Comparison of ENCODE assay signal across 27 cellular contexts in the genomic region with DNA sequence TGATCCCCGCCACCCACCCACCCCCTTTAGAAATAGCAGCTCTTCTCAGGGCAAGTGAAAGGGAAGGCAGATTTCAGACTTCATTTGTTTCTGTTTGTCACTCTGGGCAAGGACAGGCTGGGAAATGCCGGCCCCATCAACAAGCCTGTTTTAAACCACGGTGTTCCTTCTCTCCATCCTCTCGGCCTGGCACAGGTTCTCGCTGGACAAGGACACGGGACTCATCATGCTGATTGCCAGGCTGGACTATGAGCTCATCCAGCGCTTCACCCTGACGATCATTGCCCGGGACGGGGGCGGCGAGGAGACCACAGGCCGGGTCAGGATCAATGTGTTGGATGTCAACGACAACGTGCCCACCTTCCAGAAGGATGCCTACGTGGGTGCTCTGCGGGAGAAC. TPM values are rescaled to one million over a fixed set of nuclear protein-coding genes. Genes with fewer than 3 reads are reported as not detected.
DNase-seq lines count a peak whose midpoint lies in the region; ATAC-seq, FAIRE-seq and TF ChIP-seq lines count a peak whose summit lies in the region.
"Had no signal": no experiment of that assay in that cellular context is flagged by ENCODE, and none has a peak within 500 bp of the region (broad histone marks: within the 10 kb centered on the region; RNA-seq: fewer than 3 reads in every experiment).

No MANE protein-coding gene starts in this region.

- H3K4me2 ChIP-seq in H1 (ENCODE audit: insufficient read depth in 1 of 2, low read depth in 2 of 2, low read length in 2 of 2) (no peak overlapping the region), neuronal stem cell (ENCODE audit: insufficient read depth, low read length, poor library complexity, severe bottlenecking) (no peak overlapping the region)
- H3K4me2 ChIP-seq: A549 had no signal

- no peak for FAIRE-seq in H1 (lab: Jason Lieb, UNC)
- FAIRE-seq: A549, D721Med, G401.6, GM12891, GM19239 had no signal

- no peaks in the 10 kb centered on the region for H3K79me1 ChIP-seq in H1 (ENCODE audit: low read depth, low read length)
- H3K79me1 ChIP-seq in neuronal stem cell (ENCODE audit: low read depth, low read length) = no peaks in the 10 kb centered on the region

- no peaks in the 10 kb centered on the region for H3K79me2 ChIP-seq in H1 (ENCODE audit: control insufficient read depth in 1 of 2, insufficient read depth in 2 of 2, low read length in 2 of 2)

- H2BK12ac ChIP-seq in H1 (ENCODE audit: low read depth, low read length) = no peak overlapping the region
- H2BK12ac ChIP-seq in neuronal stem cell (ENCODE audit: low read length) = no peak overlapping the region

- intact Hi-C loops in body of pancreas (cut with DNase I) = no loop called here

- no peaks in the 10 kb centered on the region for H3K27me3 ChIP-seq in H1 (replicated peaks in 1 of 4; ENCODE audit: control insufficient read depth in 3 of 4, extremely low read depth in 1 of 4, insufficient read depth in 3 of 4, low read length in 3 of 4)
- H3K27me3 ChIP-seq in neuronal stem cell (ENCODE audit: control insufficient read depth in 3 of 3, insufficient read depth in 3 of 3, low read depth in 1 of 3, low read length in 3 of 3) = peaks cover 0 to 16% (median 0%) of the 10 kb centered on the region in 3 experiments
- no peaks in the 10 kb centered on the region for H3K27me3 ChIP-seq in body of pancreas
- H3K27me3 ChIP-seq: BLaER1 treated with 17β-estradiol and CSF1 and Interleukin-3, amounts not matched to agents 10 nM and 100 nM had no signal

- no peaks in the 10 kb centered on the region for H3K9me3 ChIP-seq in H1 (ENCODE audit: insufficient read depth in 2 of 2, low read depth in 1 of 2, low read length in 1 of 2)
- no peaks in the 10 kb centered on the region for H3K9me3 ChIP-seq in neuronal stem cell (replicated peaks in 1 of 2; ENCODE audit: control insufficient read depth in 2 of 2, insufficient read depth in 1 of 2, low read depth in 1 of 2, low read length in 2 of 2)
- H3K9me3 ChIP-seq in body of pancreas = no peaks in the 10 kb centered on the region
- H3K9me3 ChIP-seq: A549; BLaER1 treated with 17β-estradiol and CSF1 and Interleukin-3, amounts not matched to agents 10 nM and 100 nM; Caco-2 had no signal

- CTCF ChIA-PET in H1 (lab: Charles Lee; ENCODE audit: partially characterized antibody) = interaction anchor here (1.0 to 6.6 kb wide), 8 partner anchors 18 to 365 kb away, joined by 3 to 52 read pairs (median 4); a partner anchor contains a TSS

- H3K4me3 ChIP-seq in H1 (ENCODE audit: extremely low read depth in 1 of 4, insufficient read depth in 2 of 4, low read depth in 3 of 4, low read length in 4 of 4) (no peak overlapping the region), neuronal stem cell (ENCODE audit: low read length in 2 of 2) (peak overlapping the region in 1 of 2 donors; percentile 21), body of pancreas (no peak overlapping the region)
- H3K4me3 ChIP-seq: A549; BLaER1 treated with 17β-estradiol and CSF1 and Interleukin-3, amounts not matched to agents 10 nM and 100 nM had no signal

- no peak overlapping the region for H3K23ac ChIP-seq in H1 (ENCODE audit: insufficient read length)
- no peak overlapping the region for H3K23ac ChIP-seq in neuronal stem cell (ENCODE audit: low read depth, low read length, poor library complexity)

- no peak overlapping the region for H3K18ac ChIP-seq in H1 (ENCODE audit: extremely low read depth, low read length)
- no peak overlapping the region for H3K18ac ChIP-seq in neuronal stem cell (ENCODE audit: low read length)

- no peak overlapping the region for H2AK5ac ChIP-seq in H1 (ENCODE audit: low read depth, low read length)
- no peak overlapping the region for H2AK5ac ChIP-seq in neuronal stem cell (ENCODE audit: low read depth, low read length)

- H3K56ac ChIP-seq in H1 (replicated peaks; ENCODE audit: insufficient read length, low read depth, low read length) = no peak overlapping the region

- H3K23me2 ChIP-seq in H1 (ENCODE audit: low read depth, low read length) = no peaks in the 10 kb centered on the region

- TF ChIP-seq EP300 in H1 (IDR thresholded peaks at IDR 0.05; ENCODE audit: borderline replicate concordance in 1 of 2, low read depth in 2 of 2, low read length in 2 of 2) = no peak

- H3K9ac ChIP-seq in H1 (replicated peaks in 1 of 4; ENCODE audit: extremely low read depth in 1 of 4, low read depth in 3 of 4, low read length in 3 of 4) = no peak overlapping the region
- H3K9ac ChIP-seq in neuronal stem cell (ENCODE audit: low read depth, low read length, poor library complexity) = no peak overlapping the region
- H3K9ac ChIP-seq: BLaER1 treated with 17β-estradiol and CSF1 and Interleukin-3, amounts not matched to agents 10 nM and 100 nM had no signal

- H2BK20ac ChIP-seq in H1 (ENCODE audit: low read length) = no peak overlapping the region

- H3K27ac ChIP-seq in H1 (ENCODE audit: low read depth, low read length) = no peak overlapping the region
- H3K27ac ChIP-seq in neuronal stem cell (replicated peaks; ENCODE audit: low read length) = no peak overlapping the region
- no peak overlapping the region for H3K27ac ChIP-seq in body of pancreas
- H3K27ac ChIP-seq: 22Rv1; A549; BLaER1 treated with 17β-estradiol and CSF1 and Interleukin-3, amounts not matched to agents 10 nM and 100 nM; C4-2B had no signal

- DNase-seq in G401 (ENCODE audit: low spot score) (peak; percentile 75), cerebellum (ENCODE audit: low spot score) (peak; percentile 60), H1 (ENCODE audit: low read depth in 1 of 2, low spot score in 2 of 2) (no peak), neuronal stem cell (ENCODE audit: low spot score) (no peak), T-helper 9 cell (no peak), NCI-H128 (lab: John Stamatoyannopoulos, UW; ENCODE audit: unreplicated experiment) (no peak), body of pancreas (no peak)
- DNase-seq: AML-193; Caco-2; Calu3; CD4-positive, alpha-beta T cell; CD8-positive, alpha-beta T cell; DMS79; DND-41; EL; GF-D8 had no signal

- no peak overlapping the region for H3K14ac ChIP-seq in H1 (ENCODE audit: insufficient read length)
- no peak overlapping the region for H3K14ac ChIP-seq in neuronal stem cell (ENCODE audit: low read length)

- H3K4me1 ChIP-seq in H1 (replicated peaks in 1 of 4; ENCODE audit: control insufficient read depth in 3 of 4, insufficient read depth in 4 of 4, low read length in 3 of 4) (no peaks in the 10 kb centered on the region; a peak in 1 of 7 replicates), neuronal stem cell (ENCODE audit: control insufficient read depth in 2 of 2, insufficient read depth in 1 of 2, low read depth in 1 of 2, low read length in 2 of 2) (peaks cover 0 to 5% of the 10 kb centered on the region in 2 donors), body of pancreas (no peaks in the 10 kb centered on the region)
- H3K4me1 ChIP-seq: A549, Caco-2 had no signal

- H2BK120ac ChIP-seq in H1 (replicated peaks; ENCODE audit: low read depth, low read length) (no peak overlapping the region), neuronal stem cell (ENCODE audit: low read depth, low read length) (no peak overlapping the region)

- no peak overlapping the region for H4K5ac ChIP-seq in H1 (ENCODE audit: insufficient read length, low read depth, low read length)

- POLR2A ChIA-PET in H1 (lab: Charles Lee; ENCODE audit: partially characterized antibody) = interaction anchor here (1.2 kb wide), 1 partner anchor 19 kb away, joined by 3 read pairs; no protein-coding TSS in a partner anchor

- H3K4ac ChIP-seq in H1 (replicated peaks; ENCODE audit: insufficient read length, low read depth, low read length) = no peak overlapping the region
- H3K4ac ChIP-seq in neuronal stem cell (ENCODE audit: low read length) = no peak overlapping the region

- H3K36me3 ChIP-seq in H1 (ENCODE audit: control insufficient read depth in 2 of 4, insufficient read depth in 4 of 4, low read length in 3 of 4) (no peaks in the 10 kb centered on the region), neuronal stem cell (replicated peaks in 1 of 2; ENCODE audit: control insufficient read depth in 2 of 2, insufficient read depth in 2 of 2, low read length in 2 of 2) (no peaks in the 10 kb centered on the region), body of pancreas (replicated peaks in 1 of 2; ENCODE audit: insufficient read depth in 1 of 2, low read depth in 2 of 2) (no peaks in the 10 kb centered on the region)
- H3K36me3 ChIP-seq: BLaER1 treated with 17β-estradiol and CSF1 and Interleukin-3, amounts not matched to agents 10 nM and 100 nM had no signal

- 0 out of 2 replicates have a peak overlapping the region, but pooled peaks have one; percentile 7 for H4K8ac ChIP-seq in H1 (ENCODE audit: extremely low read depth, insufficient read depth, low read length)
- no peak overlapping the region for H4K8ac ChIP-seq in neuronal stem cell (ENCODE audit: low read depth, low read length)

- no peaks in the 10 kb centered on the region for H4K20me1 ChIP-seq in H1 (replicated peaks in 1 of 2; ENCODE audit: control insufficient read depth in 1 of 2, insufficient read depth in 2 of 2, low read length in 2 of 2)

- in situ Hi-C loops in G401 (cut with HindIII; ENCODE audit: low sequenced_read_pairs) = no loop called here

- 89% methylated on average over 16 of the region's 17 CpGs; no CpG with 5 or more reads in 1 of the 2 experiments for WGBS in H1 (ENCODE audit: extremely low coverage in 1 of 2, insufficient coverage in 1 of 2, insufficient read length in 1 of 2, insufficient replicate concordance in 2 of 2, low coverage in 1 of 2, low lambda C conversion rate in 2 of 2, missing lambda C conversion rate in 1 of 2), 2 experiments
- WGBS in neuronal stem cell (ENCODE audit: extremely low coverage in 2 of 2, insufficient read length in 2 of 2, insufficient replicate concordance in 1 of 2), 2 donors = no CpG with 5 or more reads among the region's 17 CpGs
- WGBS in body of pancreas, 2 donors = 65 to 75% methylated on average over 16 to 17 of the region's 17 CpGs

- TF ChIP-seq POLR2A in H1 (IDR thresholded peaks at IDR 0.05; ENCODE audit: control extremely low read depth in 1 of 2, low read depth in 2 of 2, low read length in 2 of 2) = no peak
- TF ChIP-seq POLR2A in body of pancreas (IDR thresholded peaks at IDR 0.05) = no peak

- H2AFZ ChIP-seq in H1 (ENCODE audit: low read length) = no peak overlapping the region
- H2AFZ ChIP-seq in neuronal stem cell (ENCODE audit: low read length) = no peak overlapping the region

- ATAC-seq in body of pancreas = no peak
- ATAC-seq: A549; CD8-positive, alpha-beta T cell had no signal

- H2BK5ac ChIP-seq in H1 (ENCODE audit: low read depth, low read length) = no peak overlapping the region
- no peak overlapping the region for H2BK5ac ChIP-seq in neuronal stem cell (ENCODE audit: low read length)

- H4K91ac ChIP-seq in H1 (replicated peaks; ENCODE audit: insufficient read length, low read length) = no peak overlapping the region
- H4K91ac ChIP-seq in neuronal stem cell (ENCODE audit: low read depth, low read length, poor library complexity) = no peak overlapping the region

- H2BK15ac ChIP-seq in H1 (ENCODE audit: low read length) (no peak overlapping the region), neuronal stem cell (ENCODE audit: low read length) (peak overlapping the region; percentile 63)

- TF ChIP-seq RAD21 in H1 (IDR thresholded peaks at IDR 0.05 in 1 of 2, conservative IDR thresholded peaks at IDR 0.05 in 1 of 2; ENCODE audit: low read depth in 2 of 2, low read length in 2 of 2) = no peak

- TF ChIP-seq CTCF in H1 (IDR thresholded peaks at IDR 0.05; ENCODE audit: control extremely low read depth in 1 of 3, insufficient read depth in 1 of 3, low read depth in 1 of 3, low read length in 3 of 3) = no peak
- no peak for TF ChIP-seq CTCF in body of pancreas (IDR thresholded peaks at IDR 0.05)

RNA-seq across cellular contexts. Expression of a gene that starts 42.3 kb away (rescaled TPM):
- total RNA-seq in G401 (2014; rRNA removed; shearing (Covaris generic)) = not detected in 2 replicates
- total RNA-seq in cerebellum (1.00 TPM), body of pancreas (not detected)
- total RNA-seq in H1 (2021; fragmentation: NEBNext Ultra II Directional; extraction: Animal tissue kit (Norgen Biotek cat#: 25700)) = 0.48 and 0.73 TPM in 2 replicates
- 0.71 and 1.4 TPM in 2 replicates for polyA plus RNA-seq in H1 (2011; rRNA removed)
- polyA plus RNA-seq in H1 (2011; cell fraction: cytosol; rRNA removed) = 0.93 TPM
- polyA plus RNA-seq in H1 (2011; cell fraction: nucleus; rRNA removed) = 1.3 TPM
- polyA plus RNA-seq in H1 (2012, experiment 1 of 2) = 0.64 to 1.1 TPM (median 0.87 TPM) in 4 replicates
- polyA plus RNA-seq in H1 (2012, experiment 2 of 2) = 0.84 TPM
- 0.51 TPM for polyA plus RNA-seq in H1 (2013, experiment 1 of 2)
- 0.61 TPM for polyA plus RNA-seq in H1 (2013, experiment 2 of 2)
- 0.76 and 1.7 TPM in 2 replicates for polyA minus RNA-seq in H1 (2011; rRNA and poly(A)+ RNA removed)
- polyA minus RNA-seq in H1 (2011; cell fraction: cytosol; rRNA and poly(A)+ RNA removed) = 0.51 TPM
- 1.4 TPM for polyA minus RNA-seq in H1 (2011; cell fraction: nucleus; rRNA and poly(A)+ RNA removed)
- 1.4 TPM for polyA plus RNA-seq in neuronal stem cell (2013, experiment 1 of 2)
- polyA plus RNA-seq in neuronal stem cell (2013, experiment 2 of 2) = 1.3 TPM
- total RNA-seq: A172, B cell, Caco-2, Calu3, Daoy had no signal
- polyA plus RNA-seq: A549 had no signal

Comparison
In these comparisons a context has a peak if more than half of its experiments do, and no peak if none do; other contexts are left out.
1. DNase-seq: peak in G401 (single experiment) and cerebellum (single experiment); none in H1 (0 of 2), neuronal stem cell (single experiment), T-helper 9 cell (single experiment), NCI-H128 (single experiment) and body of pancreas (0 of 4).